ENCODE assay signal across 2 cellular contexts in genomic region chr16:65546353-65546791, GRCh38.
TF ChIP-seq lines count a peak whose summit lies in the region.

No MANE protein-coding gene starts in this region.

TF ChIP-seq in liver, 16 proteins besides CTCF, POLR2A, EP300 and RAD21 (continued from another document):
- TF ChIP-seq ZBTB33 (IDR thresholded peaks at IDR 0.05) (no peak), FOXA2 (IDR thresholded peaks at IDR 0.05) (no peak), HNF4G (IDR thresholded peaks at IDR 0.05) (no peak)

TF ChIP-seq in HepG2, 621 proteins besides CTCF, POLR2A, EP300 and RAD21 (continued from another document):
- TF ChIP-seq UBTF (CRISPR knock-in tag; IDR thresholded peaks at IDR 0.05) (no peak), ZNF3 (CRISPR knock-in tag; IDR thresholded peaks at IDR 0.05) (no peak), USF2 (IDR thresholded peaks at IDR 0.05; ENCODE audit: low read depth, low read length) (no peak), USF2 (CRISPR knock-in tag; IDR thresholded peaks at IDR 0.05; ENCODE audit: borderline replicate concordance) (no peak), TGIF2 (CRISPR knock-in tag; IDR thresholded peaks at IDR 0.05) (no peak), MXI1 (IDR thresholded peaks at IDR 0.05; ENCODE audit: borderline replicate concordance, low read depth, low read length) (no peak), ZNF788 (CRISPR knock-in tag; IDR thresholded peaks at IDR 0.05; ENCODE audit: borderline replicate concordance) (no peak), ZHX2 (IDR thresholded peaks at IDR 0.05; ENCODE audit: low read depth) (no peak), ZHX2 (CRISPR knock-in tag; IDR thresholded peaks at IDR 0.05; ENCODE audit: borderline replicate concordance) (no peak), POLR2G (IDR thresholded peaks at IDR 0.05; ENCODE audit: low read depth, low read length) (no peak), CHD2 (IDR thresholded peaks at IDR 0.05; ENCODE audit: low read depth, low read length) (no peak)
